In the genomic region with DNA sequence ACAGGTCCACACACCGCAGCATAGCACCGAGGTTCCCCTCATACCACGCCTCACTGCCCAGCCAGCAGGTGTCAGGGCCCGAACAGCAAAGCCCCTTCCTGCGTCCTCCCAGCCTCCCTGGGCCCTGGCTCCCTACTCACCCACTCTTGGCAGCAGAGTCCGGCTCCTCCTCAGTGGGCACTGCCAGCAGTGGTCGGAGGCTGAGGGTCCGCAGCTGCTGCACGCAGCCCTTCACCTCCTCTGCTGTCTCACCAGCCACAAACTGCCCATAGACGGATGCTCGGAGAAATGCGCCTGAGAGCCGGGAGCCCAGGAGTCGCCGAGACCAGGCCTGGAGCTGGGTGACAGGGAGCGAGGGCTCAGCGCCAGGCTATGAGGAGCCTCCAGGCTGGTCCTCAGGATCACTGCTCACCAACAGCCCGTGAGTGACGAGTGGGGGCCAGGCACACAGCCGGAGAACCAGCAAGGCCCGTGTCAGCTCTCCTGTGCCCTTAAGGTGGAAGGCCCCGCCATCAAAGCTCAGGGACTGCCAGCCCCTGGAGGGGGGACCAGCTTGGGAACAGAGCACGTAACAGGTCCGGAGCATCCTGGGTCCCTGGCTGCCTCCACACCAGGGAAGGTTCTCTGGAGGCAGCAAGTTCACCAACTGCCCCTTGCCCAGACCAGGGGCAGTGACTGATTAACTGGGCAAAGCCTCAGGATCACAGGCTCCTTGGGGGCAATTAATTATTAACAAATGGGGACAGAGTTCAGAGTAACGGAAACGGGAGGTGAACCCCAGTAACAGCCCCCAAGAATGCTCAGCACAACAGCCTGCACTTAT, we compare ENCODE assay signal across 1 cellular context.
TF ChIP-seq lines count a peak whose summit lies in the region.

A gene with protein sequence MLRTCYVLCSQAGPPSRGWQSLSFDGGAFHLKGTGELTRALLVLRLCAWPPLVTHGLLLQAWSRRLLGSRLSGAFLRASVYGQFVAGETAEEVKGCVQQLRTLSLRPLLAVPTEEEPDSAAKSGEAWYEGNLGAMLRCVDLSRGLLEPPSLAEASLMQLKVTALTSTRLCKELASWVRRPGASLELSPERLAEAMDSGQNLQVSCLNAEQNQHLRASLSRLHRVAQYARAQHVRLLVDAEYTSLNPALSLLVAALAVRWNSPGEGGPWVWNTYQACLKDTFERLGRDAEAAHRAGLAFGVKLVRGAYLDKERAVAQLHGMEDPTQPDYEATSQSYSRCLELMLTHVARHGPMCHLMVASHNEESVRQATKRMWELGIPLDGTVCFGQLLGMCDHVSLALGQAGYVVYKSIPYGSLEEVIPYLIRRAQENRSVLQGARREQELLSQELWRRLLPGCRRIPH (minus strand): TSS at position 626 of the 823 bp plus-strand sequence. CDS start 40 bp downstream, at position 586.

TF ChIP-seq in HepG2, 621 proteins besides CTCF, POLR2A, EP300 and RAD21 (continued from another document and continues in another):
- TF ChIP-seq, protein P1, sequence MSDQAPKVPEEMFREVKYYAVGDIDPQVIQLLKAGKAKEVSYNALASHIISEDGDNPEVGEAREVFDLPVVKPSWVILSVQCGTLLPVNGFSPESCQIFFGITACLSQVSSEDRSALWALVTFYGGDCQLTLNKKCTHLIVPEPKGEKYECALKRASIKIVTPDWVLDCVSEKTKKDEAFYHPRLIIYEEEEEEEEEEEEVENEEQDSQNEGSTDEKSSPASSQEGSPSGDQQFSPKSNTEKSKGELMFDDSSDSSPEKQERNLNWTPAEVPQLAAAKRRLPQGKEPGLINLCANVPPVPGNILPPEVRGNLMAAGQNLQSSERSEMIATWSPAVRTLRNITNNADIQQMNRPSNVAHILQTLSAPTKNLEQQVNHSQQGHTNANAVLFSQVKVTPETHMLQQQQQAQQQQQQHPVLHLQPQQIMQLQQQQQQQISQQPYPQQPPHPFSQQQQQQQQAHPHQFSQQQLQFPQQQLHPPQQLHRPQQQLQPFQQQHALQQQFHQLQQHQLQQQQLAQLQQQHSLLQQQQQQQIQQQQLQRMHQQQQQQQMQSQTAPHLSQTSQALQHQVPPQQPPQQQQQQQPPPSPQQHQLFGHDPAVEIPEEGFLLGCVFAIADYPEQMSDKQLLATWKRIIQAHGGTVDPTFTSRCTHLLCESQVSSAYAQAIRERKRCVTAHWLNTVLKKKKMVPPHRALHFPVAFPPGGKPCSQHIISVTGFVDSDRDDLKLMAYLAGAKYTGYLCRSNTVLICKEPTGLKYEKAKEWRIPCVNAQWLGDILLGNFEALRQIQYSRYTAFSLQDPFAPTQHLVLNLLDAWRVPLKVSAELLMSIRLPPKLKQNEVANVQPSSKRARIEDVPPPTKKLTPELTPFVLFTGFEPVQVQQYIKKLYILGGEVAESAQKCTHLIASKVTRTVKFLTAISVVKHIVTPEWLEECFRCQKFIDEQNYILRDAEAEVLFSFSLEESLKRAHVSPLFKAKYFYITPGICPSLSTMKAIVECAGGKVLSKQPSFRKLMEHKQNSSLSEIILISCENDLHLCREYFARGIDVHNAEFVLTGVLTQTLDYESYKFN (CRISPR knock-in tag; conservative IDR thresholded peaks at IDR 0.05): peak; percentile 96
- TF ChIP-seq, protein P2, sequence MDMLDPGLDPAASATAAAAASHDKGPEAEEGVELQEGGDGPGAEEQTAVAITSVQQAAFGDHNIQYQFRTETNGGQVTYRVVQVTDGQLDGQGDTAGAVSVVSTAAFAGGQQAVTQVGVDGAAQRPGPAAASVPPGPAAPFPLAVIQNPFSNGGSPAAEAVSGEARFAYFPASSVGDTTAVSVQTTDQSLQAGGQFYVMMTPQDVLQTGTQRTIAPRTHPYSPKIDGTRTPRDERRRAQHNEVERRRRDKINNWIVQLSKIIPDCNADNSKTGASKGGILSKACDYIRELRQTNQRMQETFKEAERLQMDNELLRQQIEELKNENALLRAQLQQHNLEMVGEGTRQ (IDR thresholded peaks at IDR 0.05; ENCODE audit: low read depth, low read length): no peak
- TF ChIP-seq, protein P2 (CRISPR knock-in tag; IDR thresholded peaks at IDR 0.05; ENCODE audit: borderline replicate concordance): no peak; the same call in 1 of the 2 replicates
- TF ChIP-seq ZNF780A (CRISPR knock-in tag; IDR thresholded peaks at IDR 0.05) (0 out of 2 replicates have a peak, but pooled peaks have one; percentile 11), ZNF124 (CRISPR knock-in tag; IDR thresholded peaks at IDR 0.05) (no peak), MIER3 (CRISPR knock-in tag; IDR thresholded peaks at IDR 0.05; ENCODE audit: borderline replicate concordance) (no peak; the same call in 1 of the 2 replicates), SMAD3 (CRISPR knock-in tag; IDR thresholded peaks at IDR 0.05) (peak; percentile 54), KMT2A (CRISPR knock-in tag; IDR thresholded peaks at IDR 0.05) (no peak), POLR2AphosphoS5 (IDR thresholded peaks at IDR 0.05; ENCODE audit: low read depth, low read length) (peak; percentile 98), SAFB2 (CRISPR knock-in tag; IDR thresholded peaks at IDR 0.05; ENCODE audit: borderline replicate concordance, low read depth) (peak; percentile 65; the same call in 1 of the 2 replicates), HDAC6 (IDR thresholded peaks at IDR 0.05; ENCODE audit: low read depth, low read length) (no peak), ZFAT (CRISPR knock-in tag; conservative IDR thresholded peaks at IDR 0.05) (no peak), ZNF282 (IDR thresholded peaks at IDR 0.05; ENCODE audit: partially characterized antibody) (no peak), MEIS2 (CRISPR knock-in tag; IDR thresholded peaks at IDR 0.05) (peak; percentile 18; the same call in 1 of the 2 replicates), ZFP36L2 (CRISPR knock-in tag; IDR thresholded peaks at IDR 0.05) (no peak; the same call in 1 of the 2 replicates), CENPX (CRISPR knock-in tag; IDR thresholded peaks at IDR 0.05) (no peak), TBP (CRISPR knock-in tag; IDR thresholded peaks at IDR 0.05) (no peak), ZNF24 (IDR thresholded peaks at IDR 0.05) (no peak), ATF7 (IDR thresholded peaks at IDR 0.05) (no peak), ATF7 (CRISPR knock-in tag; IDR thresholded peaks at IDR 0.05) (peak; percentile 42; the same call in 1 of the 2 replicates), ZBTB20 (CRISPR knock-in tag; IDR thresholded peaks at IDR 0.05; ENCODE audit: borderline replicate concordance, low read depth) (no peak), ARNT (IDR thresholded peaks at IDR 0.05) (no peak), ZNF550 (CRISPR knock-in tag; IDR thresholded peaks at IDR 0.05; ENCODE audit: borderline replicate concordance) (no peak), JARID2 (CRISPR knock-in tag; IDR thresholded peaks at IDR 0.05; ENCODE audit: insufficient replicate concordance) (no peak), ZNF253 (CRISPR knock-in tag; IDR thresholded peaks at IDR 0.05; ENCODE audit: borderline replicate concordance) (no peak)
- TF ChIP-seq, protein P3, sequence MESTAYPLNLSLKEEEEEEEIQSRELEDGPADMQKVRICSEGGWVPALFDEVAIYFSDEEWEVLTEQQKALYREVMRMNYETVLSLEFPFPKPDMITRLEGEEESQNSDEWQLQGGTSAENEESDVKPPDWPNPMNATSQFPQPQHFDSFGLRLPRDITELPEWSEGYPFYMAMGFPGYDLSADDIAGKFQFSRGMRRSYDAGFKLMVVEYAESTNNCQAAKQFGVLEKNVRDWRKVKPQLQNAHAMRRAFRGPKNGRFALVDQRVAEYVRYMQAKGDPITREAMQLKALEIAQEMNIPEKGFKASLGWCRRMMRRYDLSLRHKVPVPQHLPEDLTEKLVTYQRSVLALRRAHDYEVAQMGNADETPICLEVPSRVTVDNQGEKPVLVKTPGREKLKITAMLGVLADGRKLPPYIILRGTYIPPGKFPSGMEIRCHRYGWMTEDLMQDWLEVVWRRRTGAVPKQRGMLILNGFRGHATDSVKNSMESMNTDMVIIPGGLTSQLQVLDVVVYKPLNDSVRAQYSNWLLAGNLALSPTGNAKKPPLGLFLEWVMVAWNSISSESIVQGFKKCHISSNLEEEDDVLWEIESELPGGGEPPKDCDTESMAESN (CRISPR knock-in tag; conservative IDR thresholded peaks at IDR 0.05): 0 out of 2 replicates have a peak, but pooled peaks have one; percentile 11
- TF ChIP-seq, protein P4, sequence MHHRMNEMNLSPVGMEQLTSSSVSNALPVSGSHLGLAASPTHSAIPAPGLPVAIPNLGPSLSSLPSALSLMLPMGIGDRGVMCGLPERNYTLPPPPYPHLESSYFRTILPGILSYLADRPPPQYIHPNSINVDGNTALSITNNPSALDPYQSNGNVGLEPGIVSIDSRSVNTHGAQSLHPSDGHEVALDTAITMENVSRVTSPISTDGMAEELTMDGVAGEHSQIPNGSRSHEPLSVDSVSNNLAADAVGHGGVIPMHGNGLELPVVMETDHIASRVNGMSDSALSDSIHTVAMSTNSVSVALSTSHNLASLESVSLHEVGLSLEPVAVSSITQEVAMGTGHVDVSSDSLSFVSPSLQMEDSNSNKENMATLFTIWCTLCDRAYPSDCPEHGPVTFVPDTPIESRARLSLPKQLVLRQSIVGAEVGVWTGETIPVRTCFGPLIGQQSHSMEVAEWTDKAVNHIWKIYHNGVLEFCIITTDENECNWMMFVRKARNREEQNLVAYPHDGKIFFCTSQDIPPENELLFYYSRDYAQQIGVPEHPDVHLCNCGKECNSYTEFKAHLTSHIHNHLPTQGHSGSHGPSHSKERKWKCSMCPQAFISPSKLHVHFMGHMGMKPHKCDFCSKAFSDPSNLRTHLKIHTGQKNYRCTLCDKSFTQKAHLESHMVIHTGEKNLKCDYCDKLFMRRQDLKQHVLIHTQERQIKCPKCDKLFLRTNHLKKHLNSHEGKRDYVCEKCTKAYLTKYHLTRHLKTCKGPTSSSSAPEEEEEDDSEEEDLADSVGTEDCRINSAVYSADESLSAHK (CRISPR knock-in tag; IDR thresholded peaks at IDR 0.05; ENCODE audit: borderline replicate concordance): no peak
- TF ChIP-seq, protein P5, sequence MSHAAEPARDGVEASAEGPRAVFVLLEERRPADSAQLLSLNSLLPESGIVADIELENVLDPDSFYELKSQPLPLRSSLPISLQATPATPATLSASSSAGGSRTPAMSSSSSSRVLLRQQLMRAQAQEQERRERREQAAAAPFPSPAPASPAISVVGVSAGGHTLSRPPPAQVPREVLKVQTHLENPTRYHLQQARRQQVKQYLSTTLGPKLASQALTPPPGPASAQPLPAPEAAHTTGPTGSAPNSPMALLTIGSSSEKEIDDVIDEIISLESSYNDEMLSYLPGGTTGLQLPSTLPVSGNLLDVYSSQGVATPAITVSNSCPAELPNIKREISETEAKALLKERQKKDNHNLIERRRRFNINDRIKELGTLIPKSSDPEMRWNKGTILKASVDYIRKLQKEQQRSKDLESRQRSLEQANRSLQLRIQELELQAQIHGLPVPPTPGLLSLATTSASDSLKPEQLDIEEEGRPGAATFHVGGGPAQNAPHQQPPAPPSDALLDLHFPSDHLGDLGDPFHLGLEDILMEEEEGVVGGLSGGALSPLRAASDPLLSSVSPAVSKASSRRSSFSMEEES (CRISPR knock-in tag; IDR thresholded peaks at IDR 0.05): no peak; the same call in 1 of the 2 replicates
- TF ChIP-seq, protein P6, sequence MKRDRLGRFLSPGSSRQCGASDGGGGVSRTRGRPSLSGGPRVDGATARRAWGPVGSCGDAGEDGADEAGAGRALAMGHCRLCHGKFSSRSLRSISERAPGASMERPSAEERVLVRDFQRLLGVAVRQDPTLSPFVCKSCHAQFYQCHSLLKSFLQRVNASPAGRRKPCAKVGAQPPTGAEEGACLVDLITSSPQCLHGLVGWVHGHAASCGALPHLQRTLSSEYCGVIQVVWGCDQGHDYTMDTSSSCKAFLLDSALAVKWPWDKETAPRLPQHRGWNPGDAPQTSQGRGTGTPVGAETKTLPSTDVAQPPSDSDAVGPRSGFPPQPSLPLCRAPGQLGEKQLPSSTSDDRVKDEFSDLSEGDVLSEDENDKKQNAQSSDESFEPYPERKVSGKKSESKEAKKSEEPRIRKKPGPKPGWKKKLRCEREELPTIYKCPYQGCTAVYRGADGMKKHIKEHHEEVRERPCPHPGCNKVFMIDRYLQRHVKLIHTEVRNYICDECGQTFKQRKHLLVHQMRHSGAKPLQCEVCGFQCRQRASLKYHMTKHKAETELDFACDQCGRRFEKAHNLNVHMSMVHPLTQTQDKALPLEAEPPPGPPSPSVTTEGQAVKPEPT (CRISPR knock-in tag; IDR thresholded peaks at IDR 0.05; ENCODE audit: low read depth): no peak
- TF ChIP-seq, protein P7, sequence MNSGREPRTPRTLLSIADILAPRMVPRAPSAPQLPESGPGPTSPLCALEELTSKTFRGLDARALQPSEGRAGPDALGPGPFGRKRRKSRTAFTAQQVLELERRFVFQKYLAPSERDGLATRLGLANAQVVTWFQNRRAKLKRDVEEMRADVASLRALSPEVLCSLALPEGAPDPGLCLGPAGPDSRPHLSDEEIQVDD (CRISPR knock-in tag; IDR thresholded peaks at IDR 0.05; ENCODE audit: borderline replicate concordance): no peak
- TF ChIP-seq, protein P8, sequence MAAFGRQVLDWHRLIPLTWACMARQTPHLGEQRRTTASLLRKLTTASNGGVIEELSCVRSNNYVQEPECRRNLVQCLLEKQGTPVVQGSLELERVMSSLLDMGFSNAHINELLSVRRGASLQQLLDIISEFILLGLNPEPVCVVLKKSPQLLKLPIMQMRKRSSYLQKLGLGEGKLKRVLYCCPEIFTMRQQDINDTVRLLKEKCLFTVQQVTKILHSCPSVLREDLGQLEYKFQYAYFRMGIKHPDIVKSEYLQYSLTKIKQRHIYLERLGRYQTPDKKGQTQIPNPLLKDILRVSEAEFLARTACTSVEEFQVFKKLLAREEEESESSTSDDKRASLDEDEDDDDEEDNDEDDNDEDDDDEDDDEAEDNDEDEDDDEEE (CRISPR knock-in tag; IDR thresholded peaks at IDR 0.05): peak; percentile 25; the same call in 1 of the 2 replicates
- TF ChIP-seq, protein P9, sequence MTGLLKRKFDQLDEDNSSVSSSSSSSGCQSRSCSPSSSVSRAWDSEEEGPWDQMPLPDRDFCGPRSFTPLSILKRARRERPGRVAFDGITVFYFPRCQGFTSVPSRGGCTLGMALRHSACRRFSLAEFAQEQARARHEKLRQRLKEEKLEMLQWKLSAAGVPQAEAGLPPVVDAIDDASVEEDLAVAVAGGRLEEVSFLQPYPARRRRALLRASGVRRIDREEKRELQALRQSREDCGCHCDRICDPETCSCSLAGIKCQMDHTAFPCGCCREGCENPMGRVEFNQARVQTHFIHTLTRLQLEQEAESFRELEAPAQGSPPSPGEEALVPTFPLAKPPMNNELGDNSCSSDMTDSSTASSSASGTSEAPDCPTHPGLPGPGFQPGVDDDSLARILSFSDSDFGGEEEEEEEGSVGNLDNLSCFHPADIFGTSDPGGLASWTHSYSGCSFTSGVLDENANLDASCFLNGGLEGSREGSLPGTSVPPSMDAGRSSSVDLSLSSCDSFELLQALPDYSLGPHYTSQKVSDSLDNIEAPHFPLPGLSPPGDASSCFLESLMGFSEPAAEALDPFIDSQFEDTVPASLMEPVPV (CRISPR knock-in tag; IDR thresholded peaks at IDR 0.05): no peak; the same call in 1 of the 2 replicates
- TF ChIP-seq, protein P10, sequence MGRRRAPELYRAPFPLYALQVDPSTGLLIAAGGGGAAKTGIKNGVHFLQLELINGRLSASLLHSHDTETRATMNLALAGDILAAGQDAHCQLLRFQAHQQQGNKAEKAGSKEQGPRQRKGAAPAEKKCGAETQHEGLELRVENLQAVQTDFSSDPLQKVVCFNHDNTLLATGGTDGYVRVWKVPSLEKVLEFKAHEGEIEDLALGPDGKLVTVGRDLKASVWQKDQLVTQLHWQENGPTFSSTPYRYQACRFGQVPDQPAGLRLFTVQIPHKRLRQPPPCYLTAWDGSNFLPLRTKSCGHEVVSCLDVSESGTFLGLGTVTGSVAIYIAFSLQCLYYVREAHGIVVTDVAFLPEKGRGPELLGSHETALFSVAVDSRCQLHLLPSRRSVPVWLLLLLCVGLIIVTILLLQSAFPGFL (CRISPR knock-in tag; IDR thresholded peaks at IDR 0.05): no peak
